21 cellular contexts compared by ENCODE assay signal in genomic region chr10:1187855-1188555, GRCh38.
A peak's percentile ranks its signal among the peaks of the same experiment; 100 is the strongest.
DNase-seq lines count a peak whose midpoint lies in the region; FAIRE-seq and TF ChIP-seq lines count a peak whose summit lies in the region.
"Had no signal": no experiment of that assay in that cellular context is flagged by ENCODE, and none has a peak within 500 bp of the region (broad histone marks: within the 10 kb centered on the region; RNA-seq: fewer than 3 reads in every experiment).

No MANE protein-coding gene starts in this region.

- H3K27ac ChIP-seq in mammary epithelial cell (ENCODE audit: insufficient read depth, low read depth, low read length) = no peak overlapping the region
- peak overlapping the region; percentile 35 to 65 (median 58) for H3K27ac ChIP-seq in esophagus muscularis mucosa (replicated peaks in 1 of 4)
- peak overlapping the region; percentile 69 to 96 (median 88) for H3K27ac ChIP-seq in tibial nerve
- H3K27ac ChIP-seq: prostate gland, SJSA1 had no signal

- peaks cover 13% of the 10 kb centered on the region for H3K27me3 Mint-ChIP-seq in MCF 10A (ENCODE audit: insufficient read depth, unreplicated experiment)
- H3K27me3 Mint-ChIP-seq in nephron (ENCODE audit: low read depth) = peaks cover 28% of the 10 kb centered on the region
- H3K27me3 Mint-ChIP-seq: naive thymus-derived CD8-positive, alpha-beta T cell had no signal

- in situ Hi-C loops in mammary epithelial cell (cut with MboI; ENCODE audit: low sequenced_read_pairs in 2 of 2) = no loop called here

- H3K27me3 ChIP-seq in mammary epithelial cell (ENCODE audit: insufficient read depth, low read length) = no peaks in the 10 kb centered on the region
- peaks cover 0 to 43% (median 0%) of the 10 kb centered on the region in 4 donors for H3K27me3 ChIP-seq in esophagus muscularis mucosa
- H3K27me3 ChIP-seq in tibial nerve = no peaks in the 10 kb centered on the region

- no peak for FAIRE-seq in RCC 7860 (lab: Jason Lieb, UNC)
- FAIRE-seq: A204.1, colon, GM12892 had no signal

- H2AFZ ChIP-seq in mammary epithelial cell (ENCODE audit: low read depth, low read length) = no peak overlapping the region

- H3K4me1 Mint-ChIP-seq in MCF 10A (ENCODE audit: insufficient read depth, unreplicated experiment) (peaks cover 6% of the 10 kb centered on the region), nephron (peaks cover 6% of the 10 kb centered on the region)
- H3K4me1 Mint-ChIP-seq: CD14-positive monocyte had no signal

- CTCF ChIA-PET in MCF 10A (lab: Yijun Ruan, JAX) (no interaction called here), mammary epithelial cell (lab: Charles Lee; ENCODE audit: low non-redundant PET) (no interaction called here)

- DNase-seq in MCF 10A (ENCODE audit: unreplicated experiment) (peak; percentile 56), mammary epithelial cell (no peak), esophagus muscularis mucosa (ENCODE audit: extremely low spot score) (no peak), tibial nerve (ENCODE audit: low spot score in 2 of 2) (peak in 1 of 2 donors; percentile 34), SW 1271 (lab: John Stamatoyannopoulos, UW) (no peak), glomerular visceral epithelial cell (ENCODE audit: extremely low spot score) (no peak), RCC 7860 (ENCODE audit: low spot score) (no peak)
- DNase-seq: amniotic stem cell; naive thymus-derived CD8-positive, alpha-beta T cell; NCI-H2081 treated with DMSO at 0.1 percent for 48 hours; stimulated activated CD4-positive, alpha-beta T cell treated with anti-CD3 and anti-CD28 coated beads, Interleukin-12 subunit alpha, Interleukin-12 subunit beta, amount 100 ng/mL, for 4 hours; trophoblast cell had no signal

- TF ChIP-seq EP300 in esophagus muscularis mucosa (IDR thresholded peaks at IDR 0.05) (no peak), tibial nerve (IDR thresholded peaks at IDR 0.05) (peak; percentile 91 to 97)

- H3K4me2 ChIP-seq in mammary epithelial cell (ENCODE audit: insufficient read depth, low read depth, low read length) = no peak overlapping the region

- no peak overlapping the region for H3K4me3 ChIP-seq in mammary epithelial cell (replicated peaks in 1 of 3; ENCODE audit: insufficient read depth in 1 of 3, low read depth in 2 of 3, low read length in 3 of 3)
- no peak overlapping the region for H3K4me3 ChIP-seq in esophagus muscularis mucosa
- H3K4me3 ChIP-seq in tibial nerve = peak overlapping the region in 2 of 4 donors; percentile 8 to 19
- H3K4me3 ChIP-seq: HAP-1, lung, prostate gland, SJSA1 had no signal

- dilution Hi-C loops in mammary epithelial cell (cut with HindIII; ENCODE audit: low sequenced_read_pairs) = no loop called here

- BruUV-seq in MCF 10A (replicated peaks; lab: Mats Ljungman, UMichigan) = no TSS peak
- no TSS peak for BruUV-seq in mammary epithelial cell (replicated peaks; lab: Mats Ljungman, UMichigan)

- H3K36me3 ChIP-seq in mammary epithelial cell (ENCODE audit: insufficient read depth, low read length) (no peaks in the 10 kb centered on the region), esophagus muscularis mucosa (no peaks in the 10 kb centered on the region), tibial nerve (no peaks in the 10 kb centered on the region)
- H3K36me3 ChIP-seq: HAP-1, prostate gland, SJSA1 had no signal

- intact Hi-C loops in MCF 10A (cut with micrococcal nuclease) (no loop called here), mammary epithelial cell (cut with micrococcal nuclease) (no loop called here), esophagus muscularis mucosa (cut with DNase I) (no loop called here)

- no peaks in the 10 kb centered on the region for H3K36me3 Mint-ChIP-seq in MCF 10A (ENCODE audit: insufficient read depth, unreplicated experiment)
- no peaks in the 10 kb centered on the region for H3K36me3 Mint-ChIP-seq in nephron (ENCODE audit: low read depth)
- H3K36me3 Mint-ChIP-seq: CD14-positive monocyte; naive thymus-derived CD8-positive, alpha-beta T cell had no signal

- no peaks in the 10 kb centered on the region for H3K4me1 ChIP-seq in mammary epithelial cell (ENCODE audit: insufficient read depth, low read length)
- no peaks in the 10 kb centered on the region for H3K4me1 ChIP-seq in esophagus muscularis mucosa
- H3K4me1 ChIP-seq in tibial nerve = peaks cover 0 to 29% (median 17%) of the 10 kb centered on the region in 4 donors
- H3K4me1 ChIP-seq: HAP-1, prostate gland, SJSA1 had no signal

- H3K27ac Mint-ChIP-seq in MCF 10A (ENCODE audit: low read depth, unreplicated experiment) (no peak overlapping the region), nephron (peak overlapping the region; percentile 56 to 70 (median 65))
- H3K27ac Mint-ChIP-seq: naive thymus-derived CD8-positive, alpha-beta T cell had no signal

- no peak overlapping the region for H3K9ac ChIP-seq in mammary epithelial cell (ENCODE audit: insufficient read depth, low read length)

- H3K9me3 ChIP-seq in mammary epithelial cell (replicated peaks; ENCODE audit: insufficient read depth, low read length) (peaks cover 41% of the 10 kb centered on the region), esophagus muscularis mucosa (no peaks in the 10 kb centered on the region), tibial nerve (no peaks in the 10 kb centered on the region)
- H3K9me3 ChIP-seq: HAP-1, prostate gland, SJSA1 had no signal

- no peaks in the 10 kb centered on the region for H4K20me1 ChIP-seq in mammary epithelial cell (ENCODE audit: insufficient read depth, low read length)

- no peak for TF ChIP-seq CTCF in MCF 10A (IDR thresholded peaks at IDR 0.05; ENCODE audit: unreplicated experiment)
- TF ChIP-seq CTCF in mammary epithelial cell (conservative IDR thresholded peaks at IDR 0.05 in 1 of 2, IDR thresholded peaks at IDR 0.05 in 1 of 2; ENCODE audit: extremely low read depth in 1 of 2, insufficient read depth in 1 of 2, low read depth in 1 of 2, low read length in 2 of 2) = no peak
- no peak for TF ChIP-seq CTCF in esophagus muscularis mucosa (IDR thresholded peaks at IDR 0.05)
- no peak for TF ChIP-seq CTCF in nephron (IDR thresholded peaks at IDR 0.05; ENCODE audit: unreplicated experiment in 3 of 3)
- no peak for TF ChIP-seq CTCF in tibial nerve (IDR thresholded peaks at IDR 0.05)

- H3K79me2 ChIP-seq in mammary epithelial cell (ENCODE audit: insufficient read depth, low read length) = no peaks in the 10 kb centered on the region

- WGBS in mammary epithelial cell (ENCODE audit: low coverage, missing lambda C conversion rate) = 53% methylated on average over 11 of the region's 11 CpGs
- WGBS in esophagus muscularis mucosa = 77% methylated on average over 11 of the region's 11 CpGs
- WGBS in tibial nerve, 2 donors = 52 to 53% methylated on average over 11 of the region's 11 CpGs

- POLR2A ChIA-PET in MCF 10A (lab: Yijun Ruan, JAX) = no interaction called here

- no peak for TF ChIP-seq POLR2A in esophagus muscularis mucosa (IDR thresholded peaks at IDR 0.05; ENCODE audit: low read depth)
- peak; percentile 8 to 38 for TF ChIP-seq POLR2A in tibial nerve (IDR thresholded peaks at IDR 0.05)

- no peak overlapping the region for H3K4me3 Mint-ChIP-seq in MCF 10A (ENCODE audit: unreplicated experiment)
- H3K4me3 Mint-ChIP-seq in nephron = no peak overlapping the region
- H3K4me3 Mint-ChIP-seq: CD14-positive monocyte; naive thymus-derived CD8-positive, alpha-beta T cell had no signal

- no peaks in the 10 kb centered on the region for H3K9me3 Mint-ChIP-seq in MCF 10A (ENCODE audit: unreplicated experiment)
- no peaks in the 10 kb centered on the region for H3K9me3 Mint-ChIP-seq in nephron
- H3K9me3 Mint-ChIP-seq: naive thymus-derived CD8-positive, alpha-beta T cell had no signal
